ENCODE assay signal across 21 cellular contexts in the genomic region with DNA sequence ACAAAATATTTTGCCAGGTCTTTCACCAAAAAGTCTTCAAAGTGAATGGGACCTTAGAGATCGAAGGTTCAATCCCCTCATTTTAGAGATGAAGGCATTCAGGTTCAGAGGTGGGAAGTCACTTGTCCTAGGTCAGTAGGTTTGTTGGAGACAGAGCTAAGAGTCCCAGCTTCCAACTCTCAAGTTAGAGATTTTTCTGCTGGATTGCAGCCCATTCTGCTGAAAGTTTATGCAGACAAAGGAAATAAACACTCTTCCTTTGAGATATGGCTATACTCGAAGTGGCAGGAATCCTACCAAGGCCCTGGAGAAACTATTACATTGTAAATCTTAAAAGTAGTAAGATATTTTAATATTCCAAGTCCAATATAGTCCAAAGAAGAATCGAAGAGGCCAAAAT.
A peak's percentile ranks its signal among the peaks of the same experiment; 100 is the strongest.
DNase-seq lines count a peak whose midpoint lies in the region; ATAC-seq and TF ChIP-seq lines count a peak whose summit lies in the region.
"Had no signal": no experiment of that assay in that cellular context is flagged by ENCODE, and none has a peak within 500 bp of the region (broad histone marks: within the 10 kb centered on the region; RNA-seq: fewer than 3 reads in every experiment).

No MANE protein-coding gene starts in this region.

- DNase-seq in body of pancreas (no peak), fibroblast of the aortic adventitia (ENCODE audit: low read depth) (peak; percentile 25), right lobe of liver (no peak), aorta (no peak), GM10266 (ENCODE audit: extremely low spot score) (no peak)
- DNase-seq in activated T-cell treated with anti-CD3 and anti-CD28 coated beads, Interleukin-2, amount 50 U/mL, for 4 hours: no peak
- no peak for DNase-seq in activated CD4-positive, CD25-positive, alpha-beta regulatory T cell treated with anti-CD3 and anti-CD28 coated beads, Interleukin-2, amount 50 U/mL, for 72 hours
- DNase-seq: CD4-positive, CD25-positive, alpha-beta regulatory T cell; DMS153; DND-41; MV-4-11; NCI-H1105; NCI-H1436 treated with DMSO at 0.1 percent for 48 hours; NCI-H187 treated with DMSO at 0.1 percent for 48 hours; NCI-H446; NCI-H524 treated with DMSO at 0.1 percent for 48 hours; NCI-H82; NK-92 treated with Interleukin-12 subunit alpha and Interleukin-12 subunit beta, amount 100 ng/mL, for 24 hours; PC-3 had no signal

- H3K4me1 ChIP-seq in body of pancreas (peaks cover 26% of the 10 kb centered on the region), right lobe of liver (peaks cover 0 to 27% (median 6%) of the 10 kb centered on the region in 4 donors), aorta (ENCODE audit: control insufficient read depth in 1 of 2, insufficient read depth in 2 of 2, low read length in 2 of 2) (peaks cover 2 to 3% of the 10 kb centered on the region in 2 donors)
- H3K4me1 ChIP-seq: BLaER1 had no signal

- TF ChIP-seq CTCF in body of pancreas (IDR thresholded peaks at IDR 0.05) (no peak), fibroblast of the aortic adventitia (IDR thresholded peaks at IDR 0.05; ENCODE audit: insufficient read depth, low read length) (no peak), right lobe of liver (IDR thresholded peaks at IDR 0.05) (no peak), GM10266 (IDR thresholded peaks at IDR 0.05; ENCODE audit: control insufficient read depth, insufficient read depth, low read depth, missing control alignments) (no peak)

- H3K27me3 Mint-ChIP-seq in activated T-cell treated with anti-CD3 and anti-CD28 coated beads, Interleukin-2, amount 50 U/mL, for 4 hours (ENCODE audit: low read depth): peaks cover 4% of the 10 kb centered on the region
- H3K27me3 Mint-ChIP-seq: CD4-positive, CD25-positive, alpha-beta regulatory T cell had no signal

- no peaks in the 10 kb centered on the region for H3K36me3 ChIP-seq in body of pancreas (replicated peaks in 1 of 2; ENCODE audit: insufficient read depth in 1 of 2, low read depth in 2 of 2)
- H3K36me3 ChIP-seq in right lobe of liver: no peaks in the 10 kb centered on the region
- no peaks in the 10 kb centered on the region for H3K36me3 ChIP-seq in aorta (ENCODE audit: control insufficient read depth in 1 of 2, insufficient read depth in 2 of 2, low read length in 1 of 2)
- H3K36me3 ChIP-seq: BLaER1 had no signal

- H3K4me3 Mint-ChIP-seq in activated T-cell treated with anti-CD3 and anti-CD28 coated beads, Interleukin-2, amount 50 U/mL, for 4 hours: no peak overlapping the region
- H3K4me3 Mint-ChIP-seq: CD4-positive, CD25-positive, alpha-beta regulatory T cell had no signal

- H3K9me3 ChIP-seq in body of pancreas: no peaks in the 10 kb centered on the region
- H3K9me3 ChIP-seq in right lobe of liver: no peaks in the 10 kb centered on the region
- no peaks in the 10 kb centered on the region for H3K9me3 ChIP-seq in aorta (ENCODE audit: control insufficient read depth, low read length)
- H3K9me3 ChIP-seq: BLaER1 had no signal

- H3K4me1 Mint-ChIP-seq in activated T-cell treated with anti-CD3 and anti-CD28 coated beads, Interleukin-2, amount 50 U/mL, for 4 hours (ENCODE audit: low read depth): no peaks in the 10 kb centered on the region
- H3K4me1 Mint-ChIP-seq: CD4-positive, CD25-positive, alpha-beta regulatory T cell had no signal

- H3K4me3 ChIP-seq in body of pancreas: no peak overlapping the region
- H3K4me3 ChIP-seq in fibroblast of the aortic adventitia (ENCODE audit: low read depth, low read length): no peak overlapping the region
- H3K4me3 ChIP-seq in right lobe of liver: no peak overlapping the region
- H3K4me3 ChIP-seq in aorta (ENCODE audit: low read length in 2 of 2): no peak overlapping the region
- H3K4me3 ChIP-seq: BLaER1, K562 had no signal

- TF ChIP-seq POLR2A in body of pancreas (IDR thresholded peaks at IDR 0.05): no peak
- TF ChIP-seq POLR2A in right lobe of liver (IDR thresholded peaks at IDR 0.05): no peak

- H3K9me3 Mint-ChIP-seq in activated T-cell treated with anti-CD3 and anti-CD28 coated beads, Interleukin-2, amount 50 U/mL, for 4 hours: no peaks in the 10 kb centered on the region

- H3K27ac ChIP-seq in body of pancreas: peak overlapping the region in 3 of 4 donors; percentile 19 to 61 (median 33)
- H3K27ac ChIP-seq in right lobe of liver: peak overlapping the region; percentile 19 to 60 (median 38)
- H3K27ac ChIP-seq in aorta (ENCODE audit: low read depth in 1 of 2, low read length in 2 of 2): no peak overlapping the region
- H3K27ac ChIP-seq: BLaER1 had no signal

- intact Hi-C loops in body of pancreas (cut with DNase I) (no loop called here), right lobe of liver (cut with DNase I) (no loop called here), aorta (cut with DNase I) (no loop called here)

- no peaks in the 10 kb centered on the region for H3K27me3 ChIP-seq in body of pancreas
- no peaks in the 10 kb centered on the region for H3K27me3 ChIP-seq in right lobe of liver
- no peaks in the 10 kb centered on the region for H3K27me3 ChIP-seq in aorta (ENCODE audit: control insufficient read depth in 1 of 2, insufficient read depth in 2 of 2, low read length in 1 of 2)
- H3K27me3 ChIP-seq: BLaER1 had no signal

- H3K36me3 Mint-ChIP-seq in activated T-cell treated with anti-CD3 and anti-CD28 coated beads, Interleukin-2, amount 50 U/mL, for 4 hours (ENCODE audit: insufficient read depth): no peaks in the 10 kb centered on the region
- H3K36me3 Mint-ChIP-seq: CD4-positive, CD25-positive, alpha-beta regulatory T cell had no signal

- no peak for ATAC-seq in body of pancreas
- peak in 2 of 4 donors; percentile 8 to 16 for ATAC-seq in right lobe of liver
- peak; percentile 23 for ATAC-seq in aorta (ENCODE audit: low FRiP score)
- no peak for ATAC-seq in activated T-cell treated with anti-CD3 and anti-CD28 coated beads, Interleukin-2, amount 50 U/mL, for 4 hours
- ATAC-seq: K562, PC-3 had no signal

- WGBS in body of pancreas, 2 donors: 64% methylated on average over 3 of the region's 3 CpGs
- WGBS in right lobe of liver (ENCODE audit: insufficient coverage, low coverage, low lambda C conversion rate, missing lambda C conversion rate): 17% methylated on average over 3 of the region's 3 CpGs
- WGBS in aorta, 2 donors: 37 to 44% methylated on average over 3 of the region's 3 CpGs

Comparison
In these comparisons a context has a peak if more than half of its experiments do, and no peak if none do; other contexts are left out.
1. H3K27ac ChIP-seq: peak in body of pancreas (3 of 4) and right lobe of liver (3 of 3); none in aorta (0 of 2).